10 cellular contexts compared by ENCODE assay signal in the genomic region with DNA sequence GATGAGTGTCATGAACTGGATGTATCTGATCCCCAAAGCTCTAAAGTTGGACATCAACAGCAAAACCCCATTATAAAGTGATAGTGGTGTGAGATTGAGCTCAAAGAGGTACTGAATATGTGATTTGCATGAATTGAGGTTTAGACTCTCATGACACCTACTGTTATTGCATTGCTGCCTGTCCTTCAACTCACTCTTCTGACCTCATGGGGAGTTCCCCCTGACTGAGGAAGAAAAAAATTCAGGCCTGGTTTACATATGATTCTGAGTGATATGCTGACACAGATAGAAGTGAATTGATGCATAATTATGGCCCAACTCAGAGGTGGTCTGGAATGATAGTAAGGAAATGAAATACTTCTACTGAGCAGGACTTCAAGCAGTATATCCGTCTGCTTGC.
A peak's percentile ranks its signal among the peaks of the same experiment; 100 is the strongest.
DNase-seq lines count a peak whose midpoint lies in the region; ATAC-seq and TF ChIP-seq lines count a peak whose summit lies in the region.
"Had no signal": no experiment of that assay in that cellular context is flagged by ENCODE, and none has a peak within 500 bp of the region (broad histone marks: within the 10 kb centered on the region; RNA-seq: fewer than 3 reads in every experiment).

No MANE protein-coding gene starts in this region.

- WGBS in stomach, 5 donors: 35 to 94% (median 56%) methylated on average over 1 of the region's 1 CpG

- POLR2A ChIA-PET in activated CD4-positive, alpha-beta T cell treated with anti-CD3 and anti-CD28 coated beads, Interleukin-2, amount 10 ng/mL, durations not matched to agents 7 days and 5 days (lab: Charles Lee): no interaction called here

- DNase-seq in activated CD4-positive, alpha-beta T cell treated with anti-CD3 and anti-CD28 coated beads for 48 hours: peak; percentile 19
- DNase-seq in activated CD4-positive, alpha-beta T cell treated with anti-CD3 and anti-CD28 coated beads, Interleukin-2, amount 10 ng/mL, durations not matched to agents 7 days and 5 days: no peak
- DNase-seq in natural killer cell: no peak
- DNase-seq in stomach: no peak
- no peak for DNase-seq in tibial artery
- no peak for DNase-seq in C1 segment of cervical spinal cord (lab: John Stamatoyannopoulos, UW)
- DNase-seq: midbrain had no signal

- H3K36me3 Mint-ChIP-seq in activated CD4-positive, alpha-beta T cell treated with anti-CD3 and anti-CD28 coated beads, Interleukin-2, amount 10 ng/mL, durations not matched to agents 7 days and 5 days (ENCODE audit: low read depth): no peaks in the 10 kb centered on the region
- no peaks in the 10 kb centered on the region for H3K36me3 Mint-ChIP-seq in natural killer cell

- H3K27ac Mint-ChIP-seq in activated CD4-positive, alpha-beta T cell treated with anti-CD3 and anti-CD28 coated beads, Interleukin-2, amount 10 ng/mL, durations not matched to agents 7 days and 5 days: no peak overlapping the region
- H3K27ac Mint-ChIP-seq in natural killer cell: peak overlapping the region; percentile 67 to 68

- TF ChIP-seq POLR2A in stomach (IDR thresholded peaks at IDR 0.05): no peak

- H3K27me3 ChIP-seq in stomach (no peaks in the 10 kb centered on the region), tibial artery (no peaks in the 10 kb centered on the region)

- H3K27me3 Mint-ChIP-seq in activated CD4-positive, alpha-beta T cell treated with anti-CD3 and anti-CD28 coated beads, Interleukin-2, amount 10 ng/mL, durations not matched to agents 7 days and 5 days: no peaks in the 10 kb centered on the region
- no peaks in the 10 kb centered on the region for H3K27me3 Mint-ChIP-seq in natural killer cell (ENCODE audit: low read depth in 2 of 2)

- H3K9me3 Mint-ChIP-seq in activated CD4-positive, alpha-beta T cell treated with anti-CD3 and anti-CD28 coated beads, Interleukin-2, amount 10 ng/mL, durations not matched to agents 7 days and 5 days: peaks cover 3% of the 10 kb centered on the region
- H3K9me3 Mint-ChIP-seq in natural killer cell: no peaks in the 10 kb centered on the region

- H3K4me1 ChIP-seq in stomach (peaks cover 0 to 3% (median 0%) of the 10 kb centered on the region in 4 donors), tibial artery (no peaks in the 10 kb centered on the region)
- H3K4me1 ChIP-seq: A549 had no signal

- H3K4me1 Mint-ChIP-seq in activated CD4-positive, alpha-beta T cell treated with anti-CD3 and anti-CD28 coated beads, Interleukin-2, amount 10 ng/mL, durations not matched to agents 7 days and 5 days: peaks cover 5% of the 10 kb centered on the region
- H3K4me1 Mint-ChIP-seq in natural killer cell: peaks cover 26 to 33% of the 10 kb centered on the region in 2 donors

- H3K9me3 ChIP-seq in stomach (no peaks in the 10 kb centered on the region), tibial artery (no peaks in the 10 kb centered on the region)
- H3K9me3 ChIP-seq: A549 had no signal

- CTCF ChIA-PET in activated CD4-positive, alpha-beta T cell treated with anti-CD3 and anti-CD28 coated beads, Interleukin-2, amount 10 ng/mL, durations not matched to agents 7 days and 5 days (lab: Charles Lee): no interaction called here

- H3K36me3 ChIP-seq in stomach (no peaks in the 10 kb centered on the region), tibial artery (no peaks in the 10 kb centered on the region)

- H3K27ac ChIP-seq in stomach: no peak overlapping the region
- H3K27ac ChIP-seq in tibial artery: no peak overlapping the region
- H3K27ac ChIP-seq: A549 had no signal

- no peak overlapping the region for H3K4me3 Mint-ChIP-seq in activated CD4-positive, alpha-beta T cell treated with anti-CD3 and anti-CD28 coated beads, Interleukin-2, amount 10 ng/mL, durations not matched to agents 7 days and 5 days
- H3K4me3 Mint-ChIP-seq in natural killer cell: no peak overlapping the region

- intact Hi-C loops in natural killer cell (cut with micrococcal nuclease): no loop called here
- intact Hi-C loops in stomach (cut with DNase I; ENCODE audit: low total_unique reads): no loop called here
- intact Hi-C loops in tibial artery (cut with DNase I; ENCODE audit: low total_unique reads): no loop called here

- H3K4me3 ChIP-seq in stomach: no peak overlapping the region
- no peak overlapping the region for H3K4me3 ChIP-seq in tibial artery
- H3K4me3 ChIP-seq: A549 had no signal

- ATAC-seq in GM21737 (IDR thresholded peaks at IDR 0.05; ENCODE audit: unreplicated experiment): peak; percentile 99
- ATAC-seq in HG03520 (IDR thresholded peaks at IDR 0.05; ENCODE audit: unreplicated experiment): peak; percentile 100
- peak; percentile 94 to 97 (median 95) for ATAC-seq in natural killer cell
- ATAC-seq: A549 had no signal

- no peak for TF ChIP-seq CTCF in natural killer cell (IDR thresholded peaks at IDR 0.05)
- no peak for TF ChIP-seq CTCF in stomach (IDR thresholded peaks at IDR 0.05)
- TF ChIP-seq CTCF in tibial artery (IDR thresholded peaks at IDR 0.05): no peak

- no peak for TF ChIP-seq EP300 in stomach (IDR thresholded peaks at IDR 0.05)
